13 cellular contexts compared by ENCODE assay signal in the genomic region with DNA sequence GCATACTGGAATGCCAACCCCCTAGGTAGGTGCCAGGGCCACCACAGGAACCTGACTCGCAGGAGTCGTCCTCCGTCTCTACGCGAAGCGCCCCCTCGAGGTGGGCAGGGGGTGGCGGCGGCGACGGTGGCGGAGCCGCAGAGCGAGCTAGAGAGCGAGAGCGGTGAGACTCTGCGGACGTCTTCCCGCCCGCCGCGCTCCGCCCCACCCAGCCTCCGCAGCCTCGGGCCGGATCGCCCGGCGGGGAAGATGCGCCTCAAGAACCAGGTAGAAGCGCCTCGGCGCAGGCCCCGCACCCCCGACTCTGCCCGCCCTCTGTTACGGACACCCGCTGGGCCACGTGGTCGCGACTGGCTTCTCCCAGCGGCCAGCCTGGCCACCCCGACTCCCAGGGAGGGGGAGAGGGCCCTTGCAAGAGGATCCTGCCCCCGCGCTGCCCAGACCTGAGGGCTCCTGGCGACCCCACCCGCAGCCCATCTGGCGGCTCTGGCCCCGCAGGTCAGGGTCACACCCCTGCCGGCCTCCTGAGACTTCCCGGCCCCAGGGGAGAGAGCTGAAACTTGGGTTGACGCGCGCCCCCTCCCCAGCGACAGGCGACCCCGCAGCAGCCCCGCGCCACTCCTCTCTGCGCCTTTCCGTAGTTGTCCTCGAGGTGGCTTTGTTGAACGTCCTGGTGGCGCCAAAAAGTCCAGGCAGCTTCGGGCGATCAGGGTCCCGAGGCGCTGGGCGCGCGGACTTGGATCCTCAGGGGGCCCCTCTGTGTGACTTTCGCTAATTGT. TPM values are rescaled to one million over a fixed set of nuclear protein-coding genes. Genes with fewer than 3 reads are reported as not detected.
DNase-seq lines count a peak whose midpoint lies in the region; ATAC-seq and TF ChIP-seq lines count a peak whose summit lies in the region.
"Had no signal": no experiment of that assay in that cellular context is flagged by ENCODE, and none has a peak within 500 bp of the region (broad histone marks: within the 10 kb centered on the region; RNA-seq: fewer than 3 reads in every experiment).

No MANE protein-coding gene starts in this region.

- TF ChIP-seq CTCF in stomach (IDR thresholded peaks at IDR 0.05), result no peak

- no peaks in the 10 kb centered on the region for H3K36me3 Mint-ChIP-seq in activated CD8-positive, alpha-beta memory T cell treated with anti-CD3 and anti-CD28 coated beads, Interleukin-2, amount 10 ng/mL, durations not matched to agents 7 days and 5 days
- H3K36me3 Mint-ChIP-seq: stimulated activated memory B cell treated with anti-CD40 and anti-IgM and Interleukin-4, amounts not matched to agents 10 μg/mL and 1 μg/mL and 100 μg/mL, for 72 hours had no signal

- H3K36me3 ChIP-seq in stomach, result no peaks in the 10 kb centered on the region
- H3K36me3 ChIP-seq: SJSA1 had no signal

- CTCF ChIA-PET in activated CD8-positive, alpha-beta memory T cell treated with anti-CD3 and anti-CD28 coated beads, Interleukin-2, amount 10 ng/mL, durations not matched to agents 7 days and 5 days (lab: Charles Lee), result no interaction called here

- H3K4me1 Mint-ChIP-seq in activated CD8-positive, alpha-beta memory T cell treated with anti-CD3 and anti-CD28 coated beads, Interleukin-2, amount 10 ng/mL, durations not matched to agents 7 days and 5 days, result no peaks in the 10 kb centered on the region

- intact Hi-C loops in stomach (cut with DNase I; ENCODE audit: low total_unique reads), result no loop called here

- H3K4me3 ChIP-seq in iPS-11a (ENCODE audit: low read depth, low read length) (peak overlapping the region; percentile 25), stomach (peak overlapping the region in 3 of 4 donors; percentile 20 to 38 (median 21))
- H3K4me3 ChIP-seq: SJSA1 had no signal

- no peak overlapping the region for H3K27ac ChIP-seq in stomach
- H3K27ac ChIP-seq: SJSA1 had no signal

- H3K27me3 ChIP-seq in stomach, result peaks cover 7 to 55% (median 19%) of the 10 kb centered on the region in 3 donors

- H3K9me3 Mint-ChIP-seq in activated CD8-positive, alpha-beta memory T cell treated with anti-CD3 and anti-CD28 coated beads, Interleukin-2, amount 10 ng/mL, durations not matched to agents 7 days and 5 days (ENCODE audit: low read depth), result no peaks in the 10 kb centered on the region

- no peak for DNase-seq in activated CD8-positive, alpha-beta memory T cell treated with anti-CD3 and anti-CD28 coated beads, Interleukin-2, amount 10 ng/mL, durations not matched to agents 7 days and 5 days
- no peak for DNase-seq in activated CD8-positive, alpha-beta memory T cell treated with anti-CD3 and anti-CD28 coated beads for 24 hours
- peak; percentile 57 for DNase-seq in astrocyte of the hippocampus (ENCODE audit: low read depth, low spot score)
- no peak for DNase-seq in stomach
- no peak for DNase-seq in SIG-M5 (lab: John Stamatoyannopoulos, UW)
- DNase-seq in KBM-7, result no peak
- DNase-seq in T-helper 9 cell, result no peak
- DNase-seq: activated gamma-delta T cell treated with Interleukin-2 at 50 U/mL for 16 hours, foreskin melanocyte had no signal

- no peak for TF ChIP-seq POLR2A in stomach (IDR thresholded peaks at IDR 0.05)

- H3K4me1 ChIP-seq in stomach, result peaks cover 0 to 12% (median 6%) of the 10 kb centered on the region in 4 donors
- H3K4me1 ChIP-seq: SJSA1 had no signal

- peak; percentile 16 for ATAC-seq in activated CD8-positive, alpha-beta memory T cell treated with anti-CD3 and anti-CD28 coated beads, Interleukin-2, amount 10 ng/mL, durations not matched to agents 7 days and 5 days
- ATAC-seq: stimulated activated memory B cell treated with anti-CD40 and anti-IgM and Interleukin-4, amounts not matched to agents 10 μg/mL and 1 μg/mL and 100 μg/mL, for 72 hours had no signal

- peaks cover 26% of the 10 kb centered on the region for H3K27me3 Mint-ChIP-seq in activated CD8-positive, alpha-beta memory T cell treated with anti-CD3 and anti-CD28 coated beads, Interleukin-2, amount 10 ng/mL, durations not matched to agents 7 days and 5 days

- WGBS in stomach, 5 donors, result 4 to 11% (median 9%) methylated on average over 21 to 72 of the region's 72 CpGs

- TF ChIP-seq EP300 in stomach (IDR thresholded peaks at IDR 0.05), result no peak

- no peaks in the 10 kb centered on the region for H3K9me3 ChIP-seq in stomach
- H3K9me3 ChIP-seq: SJSA1 had no signal

- H3K27ac Mint-ChIP-seq in activated CD8-positive, alpha-beta memory T cell treated with anti-CD3 and anti-CD28 coated beads, Interleukin-2, amount 10 ng/mL, durations not matched to agents 7 days and 5 days, result no peak overlapping the region
- H3K27ac Mint-ChIP-seq: stimulated activated memory B cell treated with anti-CD40 and anti-IgM and Interleukin-4, amounts not matched to agents 10 μg/mL and 1 μg/mL and 100 μg/mL, for 72 hours had no signal

- H3K4me3 Mint-ChIP-seq in activated CD8-positive, alpha-beta memory T cell treated with anti-CD3 and anti-CD28 coated beads, Interleukin-2, amount 10 ng/mL, durations not matched to agents 7 days and 5 days, result no peak overlapping the region
- H3K4me3 Mint-ChIP-seq: stimulated activated memory B cell treated with anti-CD40 and anti-IgM and Interleukin-4, amounts not matched to agents 10 μg/mL and 1 μg/mL and 100 μg/mL, for 72 hours had no signal

- in situ Hi-C loops in KBM-7 (cut with MboI; ENCODE audit: low pct_unique_long_range_greater_than_20kb, low sequenced_read_pairs), result no loop called here

RNA-seq across cellular contexts. Expression of gene AGBL4, which starts 24.4 kb away (rescaled TPM):
- total RNA-seq in activated CD8-positive, alpha-beta memory T cell treated with anti-CD3 and anti-CD28 coated beads, Interleukin-2, amount 10 ng/mL, durations not matched to agents 7 days and 5 days, result not detected
- total RNA-seq in stomach, result under 1 TPM in 1 of 5 donors, not detected in 4; 0.92 TPM
- polyA plus RNA-seq in stomach, result not detected
- total RNA-seq: pulmonary artery endothelial cell, SJSA1 had no signal
